In genomic region chr3:30984855-30985793, GRCh38 we compare ENCODE assay signal across 12 cellular contexts.
DNase-seq lines count a peak whose midpoint lies in the region; ATAC-seq and TF ChIP-seq lines count a peak whose summit lies in the region.
"Had no signal": no experiment of that assay in that cellular context is flagged by ENCODE, and none has a peak within 500 bp of the region (broad histone marks: within the 10 kb centered on the region; RNA-seq: fewer than 3 reads in every experiment).

No MANE protein-coding gene starts in this region.

- WGBS in mesendoderm (ENCODE audit: extremely low coverage, insufficient coverage, low lambda C conversion rate): 100% methylated on average over 1 of the region's 5 CpGs

- H2BK15ac ChIP-seq in mesendoderm (replicated peaks; ENCODE audit: low read depth): no peak overlapping the region

- no peak overlapping the region for H3K56ac ChIP-seq in mesendoderm (ENCODE audit: low read length)

- H3K18ac ChIP-seq in mesendoderm (ENCODE audit: low read length): no peak overlapping the region

- DNase-seq in mesendoderm (peak; percentile 59), NCI-H2171 (lab: John Stamatoyannopoulos, UW) (no peak)
- DNase-seq in activated CD8-positive, alpha-beta memory T cell treated with anti-CD3 and anti-CD28 coated beads for 24 hours: no peak
- DNase-seq in stimulated activated CD4-positive, alpha-beta T cell treated with anti-CD3 and anti-CD28 coated beads, Interleukin-12 subunit alpha, Interleukin-12 subunit beta, amount 100 ng/mL, for 4 hours: no peak
- DNase-seq in stimulated activated CD4-positive, alpha-beta T cell treated with anti-CD3 and anti-CD28 coated beads, Interleukin-1b, Interleukin-23, amount 100 ng/mL, for 48 hours: no peak
- DNase-seq: DMS153, NCI-H524 treated with DMSO at 0.1 percent for 48 hours, nucleus accumbens, T1000 had no signal

- TF ChIP-seq CTCF in OCI-LY3 (IDR thresholded peaks at IDR 0.05; ENCODE audit: low read depth, low read length): no peak

- H3K4me2 ChIP-seq in OCI-LY3 (ENCODE audit: low read length) (peak overlapping the region; percentile 70), mesendoderm (ENCODE audit: low read length) (no peak overlapping the region)

- no peaks in the 10 kb centered on the region for H3K27me3 ChIP-seq in OCI-LY3 (ENCODE audit: low read depth, low read length)
- H3K27me3 ChIP-seq in mesendoderm (ENCODE audit: insufficient read depth, low read length, poor library complexity): no peaks in the 10 kb centered on the region

- no peaks in the 10 kb centered on the region for H3K36me3 ChIP-seq in OCI-LY3 (replicated peaks; ENCODE audit: low read depth, low read length)
- no peaks in the 10 kb centered on the region for H3K36me3 ChIP-seq in mesendoderm (ENCODE audit: control insufficient read depth, insufficient read depth, low read length)

- no peak overlapping the region for H2BK120ac ChIP-seq in mesendoderm (ENCODE audit: low read depth, low read length)

- H3K4me1 ChIP-seq in OCI-LY3 (ENCODE audit: low read length) (peaks cover 17% of the 10 kb centered on the region), mesendoderm (ENCODE audit: control insufficient read depth, low read depth, low read length) (peaks cover 15% of the 10 kb centered on the region)

- peak overlapping the region; percentile 36 for H3K9ac ChIP-seq in OCI-LY3 (ENCODE audit: low read length)
- H3K9ac ChIP-seq in mesendoderm (ENCODE audit: low read length): no peak overlapping the region

- no peak overlapping the region for H2AK5ac ChIP-seq in mesendoderm (ENCODE audit: low read length)

- no peak overlapping the region for H4K5ac ChIP-seq in mesendoderm (ENCODE audit: low read length)

- H3K4me3 ChIP-seq in OCI-LY3 (ENCODE audit: low read length): peak overlapping the region; percentile 57
- H3K4me3 ChIP-seq in mesendoderm (ENCODE audit: low read length): no peak overlapping the region

- no peak overlapping the region for H4K8ac ChIP-seq in mesendoderm (ENCODE audit: low read depth, low read length)

- no peak overlapping the region for H3K4ac ChIP-seq in mesendoderm (ENCODE audit: low read depth, low read length)

- H3K9me3 ChIP-seq in OCI-LY3 (ENCODE audit: insufficient read depth, low read length): no peaks in the 10 kb centered on the region

- no peaks in the 10 kb centered on the region for H3K79me1 ChIP-seq in mesendoderm (ENCODE audit: low read length)

- no peak overlapping the region for H3K23ac ChIP-seq in mesendoderm (ENCODE audit: low read length)

- H4K20me1 ChIP-seq in OCI-LY3 (ENCODE audit: insufficient read depth, low read length): no peaks in the 10 kb centered on the region

- H3K27ac ChIP-seq in OCI-LY3 (ENCODE audit: low read length) (no peak overlapping the region; the same call in 1 of the 2 replicates), mesendoderm (ENCODE audit: low read depth, low read length) (no peak overlapping the region)

- peak overlapping the region; percentile 60; the same call in 1 of the 2 replicates for H2AFZ ChIP-seq in OCI-LY3 (ENCODE audit: low read depth, low read length)

- peak; percentile 55 for ATAC-seq in GM18870 (IDR thresholded peaks at IDR 0.05; ENCODE audit: unreplicated experiment)
- peak; percentile 67 for ATAC-seq in HG02678 (IDR thresholded peaks at IDR 0.05; ENCODE audit: unreplicated experiment)

- H2BK5ac ChIP-seq in mesendoderm (ENCODE audit: low read length): no peak overlapping the region

- H3K79me2 ChIP-seq in OCI-LY3 (ENCODE audit: low read length) (no peaks in the 10 kb centered on the region), mesendoderm (ENCODE audit: control insufficient read depth, insufficient read depth, low read length) (no peaks in the 10 kb centered on the region)
